In the genomic region with DNA sequence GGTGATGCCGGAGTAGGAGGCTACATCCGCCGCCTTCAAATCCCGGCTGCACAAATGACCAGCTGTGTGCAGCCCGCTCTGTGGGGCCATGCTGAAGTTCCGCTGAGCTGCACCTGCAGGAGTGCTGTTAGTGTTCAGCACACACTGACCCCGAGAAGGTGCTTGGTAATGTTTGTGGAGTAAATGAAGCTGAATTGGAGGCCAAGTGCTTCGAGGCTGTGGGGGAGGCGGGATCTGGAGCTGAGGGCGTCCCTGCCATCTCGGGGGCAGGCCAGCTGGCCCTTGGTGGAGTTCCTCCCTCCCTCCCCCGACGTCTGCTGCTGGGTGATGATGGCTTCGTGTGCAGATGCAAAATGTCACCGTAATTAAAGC, we compare ENCODE assay signal across 18 cellular contexts. TPM values are rescaled to one million over a fixed set of nuclear protein-coding genes. Genes with fewer than 3 reads are reported as not detected.
A peak's percentile ranks its signal among the peaks of the same experiment; 100 is the strongest.
DNase-seq lines count a peak whose midpoint lies in the region; TF ChIP-seq lines count a peak whose summit lies in the region.
"Had no signal": no experiment of that assay in that cellular context is flagged by ENCODE, and none has a peak within 500 bp of the region (broad histone marks: within the 10 kb centered on the region; RNA-seq: fewer than 3 reads in every experiment).

No MANE protein-coding gene starts in this region.

- DNase-seq in NCI-H2107 treated with DMSO at 0.1 percent for 48 hours (lab: John Stamatoyannopoulos, UW; ENCODE audit: unreplicated experiment), result peak; percentile 7
- DNase-seq in NCI-H2107 (lab: John Stamatoyannopoulos, UW), result no peak
- peak; percentile 37 to 68 for DNase-seq in NCI-H187 (lab: John Stamatoyannopoulos, UW)
- DNase-seq in nephron progenitor cell, result no peak
- no peak for DNase-seq in activated CD8-positive, alpha-beta memory T cell treated with anti-CD3 and anti-CD28 coated beads for 24 hours
- DNase-seq in A172 (ENCODE audit: low spot score), result no peak
- DNase-seq in dermis blood vessel endothelial cell, result no peak
- DNase-seq: activated naive CD8-positive, alpha-beta T cell treated with anti-CD3 and anti-CD28 coated beads, Interleukin-2, amount 10 ng/mL, durations not matched to agents 7 days and 5 days; foreskin melanocyte; GF-D8; mucosa of descending colon; SJCRH30; stimulated activated naive CD8-positive, alpha-beta T cell treated with anti-CD3 and anti-CD28 coated beads, Interleukin-15, Interleukin-2, amounts not matched to agents 100 U/mL and 50 U/mL, for 24 hours; trophoblast cell had no signal

- H3K9me3 Mint-ChIP-seq in nephron progenitor cell, result peaks cover 13% of the 10 kb centered on the region

- peaks cover 60% of the 10 kb centered on the region for H3K4me1 Mint-ChIP-seq in nephron progenitor cell
- H3K4me1 Mint-ChIP-seq: activated naive CD8-positive, alpha-beta T cell treated with anti-CD3 and anti-CD28 coated beads, Interleukin-2, amount 10 ng/mL, durations not matched to agents 7 days and 5 days had no signal

- H3K4me3 Mint-ChIP-seq in nephron progenitor cell, result peak overlapping the region; percentile 73
- H3K4me3 Mint-ChIP-seq: activated naive CD8-positive, alpha-beta T cell treated with anti-CD3 and anti-CD28 coated beads, Interleukin-2, amount 10 ng/mL, durations not matched to agents 7 days and 5 days; brain had no signal

- H3K27ac Mint-ChIP-seq in nephron progenitor cell, result peak overlapping the region; percentile 90
- H3K27ac Mint-ChIP-seq: activated naive CD8-positive, alpha-beta T cell treated with anti-CD3 and anti-CD28 coated beads, Interleukin-2, amount 10 ng/mL, durations not matched to agents 7 days and 5 days had no signal

- TF ChIP-seq CTCF in nephron progenitor cell (IDR thresholded peaks at IDR 0.05), result no peak

- no peaks in the 10 kb centered on the region for H3K36me3 Mint-ChIP-seq in nephron progenitor cell (ENCODE audit: low read depth)

- H3K27me3 Mint-ChIP-seq in nephron progenitor cell (ENCODE audit: low read depth, poor library complexity), result peaks cover 3% of the 10 kb centered on the region
- H3K27me3 Mint-ChIP-seq: activated naive CD8-positive, alpha-beta T cell treated with anti-CD3 and anti-CD28 coated beads, Interleukin-2, amount 10 ng/mL, durations not matched to agents 7 days and 5 days had no signal

TF ChIP-seq in PFSK-1, 5 proteins besides CTCF, POLR2A, EP300 and RAD21:
- no peak for TF ChIP-seq FOXP2 (optimal IDR thresholded peaks at IDR 0.05; ENCODE audit: borderline replicate concordance, extremely low read depth, extremely low read length, insufficient read depth)
- 0 out of 2 replicates have a peak, but pooled peaks have one; percentile 26 for TF ChIP-seq POLR2AphosphoS5 (IDR thresholded peaks at IDR 0.05; ENCODE audit: low read depth, low read length)

RNA-seq across cellular contexts. Expression of gene KCNF1, which starts 23.2 kb away (rescaled TPM):
- polyA plus RNA-seq in PFSK-1 (2012; ENCODE audit: insufficient read length, low read depth), result 38.1 TPM
- total RNA-seq in A172 (2014; rRNA removed; shearing (Covaris generic)), result 0.14 and 0.71 TPM in 2 replicates
- total RNA-seq in dermis blood vessel endothelial cell, result 1.0 and 1.9 TPM in 2 replicates
- total RNA-seq: activated CD8-positive, alpha-beta memory T cell treated with anti-CD3 and anti-CD28 coated beads for 36 hours; activated naive CD8-positive, alpha-beta T cell treated with anti-CD3 and anti-CD28 coated beads, Interleukin-2, amount 10 ng/mL, durations not matched to agents 7 days and 5 days; GM12878 had no signal
- polyA plus RNA-seq: GM12878 had no signal

Comparison
In these comparisons a context has a peak if more than half of its experiments do, and no peak if none do; other contexts are left out.
1. DNase-seq: peak in NCI-H2107 treated with DMSO at 0.1 percent for 48 hours (single experiment) and NCI-H187 (2 of 2); none in NCI-H2107 (single experiment), nephron progenitor cell (single experiment), activated CD8-positive, alpha-beta memory T cell treated with anti-CD3 and anti-CD28 coated beads for 24 hours (single experiment), A172 (single experiment) and dermis blood vessel endothelial cell (single experiment).